8 cellular contexts compared by ENCODE assay signal in genomic region chr16:5084802-5085201, GRCh38. TPM values are rescaled to one million over a fixed set of nuclear protein-coding genes. Genes with fewer than 3 reads are reported as not detected.
DNase-seq lines count a peak whose midpoint lies in the region; ATAC-seq, FAIRE-seq and TF ChIP-seq lines count a peak whose summit lies in the region.
"Not testable (repeated sequence)": the region's sequence is repeated elsewhere in the genome, so short reads cannot be mapped to it uniquely, and the experiment has no call there.

No MANE protein-coding gene starts in this region.

- H3K4me1 ChIP-seq in PC-9 (replicated peaks; ENCODE audit: insufficient read depth); left ventricle myocardium inferior; ovary (ENCODE audit: insufficient read depth): not testable (repeated sequence)
- peaks cover 0 to 13% (median 9%) of the 10 kb centered on the region in 4 donors for H3K4me1 ChIP-seq in stomach

- intact Hi-C loops in Calu3 (cut with micrococcal nuclease; ENCODE audit: unreplicated experiment); left ventricle myocardium inferior (cut with micrococcal nuclease); ovary (cut with DNase I); stomach (cut with DNase I; ENCODE audit: low total_unique reads): not testable (repeated sequence)
- intact Hi-C loops in PC-9 (cut with micrococcal nuclease; ENCODE audit: unreplicated experiment), result loop anchor here (5.0 kb wide), 1 partner anchor 128 kb away; the partner anchor contains the start of gene SEC14L5

- not testable (repeated sequence) for H3K27me3 Mint-ChIP-seq in Calu3 (ENCODE audit: unreplicated experiment); activated CD8-positive, alpha-beta T cell treated with anti-CD3 and anti-CD28 coated beads, Interleukin-2, amount 10 ng/mL, durations not matched to agents 7 days and 5 days (ENCODE audit: low read depth)

- peaks cover 57% of the 10 kb centered on the region for H3K36me3 Mint-ChIP-seq in Calu3 (ENCODE audit: insufficient read depth, unreplicated experiment)
- peaks cover 27% of the 10 kb centered on the region for H3K36me3 Mint-ChIP-seq in activated CD8-positive, alpha-beta T cell treated with anti-CD3 and anti-CD28 coated beads, Interleukin-2, amount 10 ng/mL, durations not matched to agents 7 days and 5 days (ENCODE audit: low read depth)

- H3F3A ChIP-seq in PC-9 (ENCODE audit: insufficient read depth, low read depth), result not testable (repeated sequence)

- H3K27ac Mint-ChIP-seq in Calu3 (ENCODE audit: unreplicated experiment); activated CD8-positive, alpha-beta T cell treated with anti-CD3 and anti-CD28 coated beads, Interleukin-2, amount 10 ng/mL, durations not matched to agents 7 days and 5 days: not testable (repeated sequence)

- TF ChIP-seq POLR2A in ovary (IDR thresholded peaks at IDR 0.05); stomach (IDR thresholded peaks at IDR 0.05): not testable (repeated sequence)

- ATAC-seq in activated CD8-positive, alpha-beta T cell treated with anti-CD3 and anti-CD28 coated beads, Interleukin-2, amount 10 ng/mL, durations not matched to agents 7 days and 5 days, result not testable (repeated sequence)

- not testable (repeated sequence) for H3K4me1 Mint-ChIP-seq in Calu3 (ENCODE audit: low read depth, unreplicated experiment); activated CD8-positive, alpha-beta T cell treated with anti-CD3 and anti-CD28 coated beads, Interleukin-2, amount 10 ng/mL, durations not matched to agents 7 days and 5 days (ENCODE audit: low read depth)

- H3K79me2 ChIP-seq in PC-9 (ENCODE audit: low read depth), result not testable (repeated sequence)

- TF ChIP-seq CTCF in Calu3 (IDR thresholded peaks at IDR 0.05; ENCODE audit: unreplicated experiment) (peak; percentile 88), PC-9 (conservative IDR thresholded peaks at IDR 0.05) (peak; percentile 84), bronchial epithelial cell (IDR thresholded peaks at IDR 0.05; ENCODE audit: insufficient read depth, low read length, severe bottlenecking) (peak; percentile 73), left ventricle myocardium inferior (IDR thresholded peaks at IDR 0.05; ENCODE audit: borderline replicate concordance) (peak; percentile 68), ovary (IDR thresholded peaks at IDR 0.05) (peak in 2 of 3 donors; percentile 14 to 16), stomach (IDR thresholded peaks at IDR 0.05) (peak in 5 of 7 experiments; percentile 13 to 66 (median 57))

- CTCF ChIA-PET in Calu3 (lab: Charles Lee) (interaction anchor here (1.1 kb wide), 2 partner anchors 13 kb away, joined by 3 to 4 read pairs; no protein-coding TSS in a partner anchor), PC-9 (lab: Charles Lee) (interaction anchor here (0.6 to 1.1 kb wide), 2 partner anchors 13 to 128 kb away, joined by 3 to 7 read pairs; partner anchors contain the start of gene EEF2KMT)
- CTCF ChIA-PET in activated CD8-positive, alpha-beta T cell treated with anti-CD3 and anti-CD28 coated beads, Interleukin-2, amount 10 ng/mL, durations not matched to agents 7 days and 5 days (lab: Charles Lee), result interaction anchor here (0.7 to 1.2 kb wide), 6 partner anchors 11 to 50 kb away, joined by 3 to 18 read pairs (median 4); no protein-coding TSS in a partner anchor

- DNase-seq in Calu3 (peak; percentile 70), KBM-7 (peak; percentile 63), PC-9 (peak in 1 of 2 experiments; percentile 64), bronchial epithelial cell (ENCODE audit: low read depth) (peak; percentile 38), ovary (peak in 1 of 5 donors; percentile 45), stomach (peak; percentile 60)
- DNase-seq in activated CD8-positive, alpha-beta T cell treated with anti-CD3 and anti-CD28 coated beads, Interleukin-2, amount 10 ng/mL, durations not matched to agents 7 days and 5 days, result peak; percentile 70
- not testable (repeated sequence) for DNase-seq in left ventricle myocardium inferior

- not testable (repeated sequence) for H3K9me3 Mint-ChIP-seq in Calu3 (ENCODE audit: low read depth, unreplicated experiment); activated CD8-positive, alpha-beta T cell treated with anti-CD3 and anti-CD28 coated beads, Interleukin-2, amount 10 ng/mL, durations not matched to agents 7 days and 5 days (ENCODE audit: insufficient read depth)

- not testable (repeated sequence) for BruUV-seq in Calu3 (replicated peaks; lab: Mats Ljungman, UMichigan); PC-9 (replicated peaks; lab: Mats Ljungman, UMichigan)

- not testable (repeated sequence) for TF ChIP-seq EP300 in ovary (IDR thresholded peaks at IDR 0.05); stomach (IDR thresholded peaks at IDR 0.05)

- H3K27me3 ChIP-seq in PC-9 (ENCODE audit: insufficient read depth, low read depth); bronchial epithelial cell (ENCODE audit: control insufficient read depth, insufficient read depth, low read length); left ventricle myocardium inferior (ENCODE audit: low read depth); ovary; stomach: not testable (repeated sequence)

- not testable (repeated sequence) for FAIRE-seq in bronchial epithelial cell (lab: Jason Lieb, UNC)

- not testable (repeated sequence) for H3K27ac ChIP-seq in PC-9; left ventricle myocardium inferior (replicated peaks); ovary; stomach

- H3K4me3 ChIP-seq in PC-9; bronchial epithelial cell (ENCODE audit: low read depth, low read length); left ventricle myocardium inferior; ovary; stomach: not testable (repeated sequence)

- WGBS in ovary, 3 donors, result 64 to 65% (median 64%) methylated on average over 10 of the region's 10 CpGs
- 57 to 64% (median 59%) methylated on average over 10 of the region's 10 CpGs for WGBS in stomach, 5 donors

- in situ Hi-C loops in KBM-7 (cut with MboI; ENCODE audit: low pct_unique_long_range_greater_than_20kb, low sequenced_read_pairs), result not testable (repeated sequence)

- not testable (repeated sequence) for H3K4me3 Mint-ChIP-seq in Calu3 (ENCODE audit: low read depth, unreplicated experiment); activated CD8-positive, alpha-beta T cell treated with anti-CD3 and anti-CD28 coated beads, Interleukin-2, amount 10 ng/mL, durations not matched to agents 7 days and 5 days

- not testable (repeated sequence) for H3K9me3 ChIP-seq in PC-9 (ENCODE audit: insufficient read depth, low read depth); left ventricle myocardium inferior (replicated peaks); ovary; stomach

- POLR2A ChIA-PET in PC-9 (lab: Charles Lee; ENCODE audit: unreplicated experiment), result interaction anchor here (0.7 kb wide), 1 partner anchor 468 kb away, joined by 4 read pairs; no protein-coding TSS in a partner anchor
- POLR2A ChIA-PET in activated CD8-positive, alpha-beta T cell treated with anti-CD3 and anti-CD28 coated beads, Interleukin-2, amount 10 ng/mL, durations not matched to agents 7 days and 5 days (lab: Charles Lee), result not testable (repeated sequence)

- not testable (repeated sequence) for H4K20me1 ChIP-seq in PC-9 (ENCODE audit: insufficient read depth)

- not testable (repeated sequence) for H3K9me2 ChIP-seq in PC-9 (ENCODE audit: insufficient read depth)

- H3K4me2 ChIP-seq in PC-9, result not testable (repeated sequence)

- not testable (repeated sequence) for H3K36me3 ChIP-seq in PC-9 (ENCODE audit: low read depth); bronchial epithelial cell (ENCODE audit: control insufficient read depth, insufficient read depth, low read length); ovary
- H3K36me3 ChIP-seq in left ventricle myocardium inferior (peaks cover 51% of the 10 kb centered on the region), stomach (peaks cover 9 to 91% (median 89%) of the 10 kb centered on the region in 4 donors)

- not testable (repeated sequence) for H2AFZ ChIP-seq in PC-9

RNA-seq across cellular contexts. Expression of gene EEF2KMT, which starts 12.8 kb away (rescaled TPM):
- total RNA-seq in Calu3 (2022) (25.6 and 26.1 TPM in 2 replicates), PC-9 (2021) (10.4 TPM in 2 replicates), bronchial epithelial cell (12.3 and 16.6 TPM in 2 replicates), left ventricle myocardium inferior (7.3 TPM), ovary (10 to 100 TPM in 2 of 7 donors, 1 to 10 TPM in 5; 2.1 to 18.6 (median 9.4) TPM), stomach (1 to 10 TPM in 3 of 5 donors, not detected in 2; 2.5 to 9.9 (median 6.6) TPM)
- total RNA-seq in activated CD8-positive, alpha-beta T cell treated with anti-CD3 and anti-CD28 coated beads, Interleukin-2, amount 10 ng/mL, durations not matched to agents 7 days and 5 days, result 10 to 100 TPM; 11.2 to 11.5 TPM
- polyA plus RNA-seq in ovary (1 to 10 TPM; 4.4 to 8.4 TPM), stomach (1 to 10 TPM; 6.3 to 9.6 (median 6.4) TPM)

RNA-seq across cellular contexts. Expression of gene ALG1, which starts 13.2 kb away (rescaled TPM):
- total RNA-seq in Calu3 (2022) (38.3 and 41.6 TPM in 2 replicates), PC-9 (2021) (37.3 and 38.1 TPM in 2 replicates), bronchial epithelial cell (16.4 and 20.5 TPM in 2 replicates), left ventricle myocardium inferior (7.3 TPM), ovary (10 to 100 TPM in 6 of 7 donors, 1 to 10 TPM in 1; 9.1 to 21.3 (median 15.5) TPM), stomach (10 to 100 TPM in 4 of 5 donors, 1 to 10 TPM in 1; 4.5 to 53.9 (median 27.5) TPM)
- total RNA-seq in activated CD8-positive, alpha-beta T cell treated with anti-CD3 and anti-CD28 coated beads, Interleukin-2, amount 10 ng/mL, durations not matched to agents 7 days and 5 days, result 10 to 100 TPM; 23.8 to 25.8 TPM
- polyA plus RNA-seq in ovary (10 to 100 TPM; 13.7 to 19.3 TPM), stomach (10 to 100 TPM in 2 of 3 donors, 1 to 10 TPM in 1; 9.6 to 16.6 (median 11.2) TPM)

RNA-seq across cellular contexts. Expression of gene C16orf89, which starts 19.0 kb away (rescaled TPM):
- total RNA-seq in Calu3 (2022) (not detected in 2 replicates), PC-9 (2021) (not detected in 2 replicates), bronchial epithelial cell (not detected in 2 replicates), left ventricle myocardium inferior (5.9 TPM), ovary (1 to 10 TPM in 5 of 7 donors, under 1 TPM in 1, not detected in 1; 0.37 to 7.1 (median 3.2) TPM), stomach (10 to 100 TPM in 4 of 5 donors, 1 to 10 TPM in 1; 7.6 to 81.3 (median 11.7) TPM)
- total RNA-seq in activated CD8-positive, alpha-beta T cell treated with anti-CD3 and anti-CD28 coated beads, Interleukin-2, amount 10 ng/mL, durations not matched to agents 7 days and 5 days, result not detected
- polyA plus RNA-seq in ovary (10 to 100 TPM in 1 of 2 donors, under 1 TPM in 1; 0.57 to 17.5 TPM), stomach (100 to 1,000 TPM in 1 of 3 donors, 10 to 100 TPM in 2; 90.5 to 135 (median 96.5) TPM)

RNA-seq across cellular contexts. Expression of gene NAGPA, which starts 51.1 kb away (rescaled TPM):
- 15.8 and 16.1 TPM in 2 replicates for total RNA-seq in Calu3 (2022)
- 20.6 and 31.2 TPM in 2 replicates for total RNA-seq in PC-9 (2021)
- 10 to 100 TPM; 15.6 TPM for total RNA-seq in activated CD8-positive, alpha-beta T cell treated with anti-CD3 and anti-CD28 coated beads, Interleukin-2, amount 10 ng/mL, durations not matched to agents 7 days and 5 days
- total RNA-seq in bronchial epithelial cell, result 9.2 and 9.7 TPM in 2 replicates
- total RNA-seq in left ventricle myocardium inferior, result 6.6 TPM
- total RNA-seq in ovary, result 10 to 100 TPM in 2 of 7 donors, 1 to 10 TPM in 5; 4.4 to 14.8 (median 7.1) TPM
- 1 to 10 TPM; 2.9 to 7.3 TPM for polyA plus RNA-seq in ovary
- 100 to 1,000 TPM in 2 of 5 donors, 10 to 100 TPM in 3; 19.6 to 139 (median 31.2) TPM for total RNA-seq in stomach
- 10 to 100 TPM; 10.0 to 19.4 (median 11.8) TPM for polyA plus RNA-seq in stomach

Comparison
In these comparisons a context has a peak if more than half of its experiments do, and no peak if none do; other contexts are left out.
1. CTCF ChIP-seq: peak in every context shown above with its lines; median percentile 88 in Calu3; 84 in PC-9; 73 in bronchial epithelial cell; 68 in left ventricle myocardium inferior; 57 in stomach; 15 in ovary.